9 cellular contexts compared by ENCODE assay signal in genomic region chr3:23325466-23326065, GRCh38.
DNase-seq lines count a peak whose midpoint lies in the region; ATAC-seq and TF ChIP-seq lines count a peak whose summit lies in the region.
"Had no signal": no experiment of that assay in that cellular context is flagged by ENCODE, and none has a peak within 500 bp of the region (broad histone marks: within the 10 kb centered on the region; RNA-seq: fewer than 3 reads in every experiment).

No MANE protein-coding gene starts in this region.

- peak; percentile 74 for DNase-seq in PC-3
- DNase-seq in SHP77 (lab: John Stamatoyannopoulos, UW) = no peak
- DNase-seq in spleen = no peak
- DNase-seq in superior temporal gyrus (ENCODE audit: extremely low spot score) = no peak
- DNase-seq: activated effector memory CD4-positive, alpha-beta T cell treated with anti-CD3 and anti-CD28 coated beads, Interleukin-2, amount 50 U/mL, for 16 hours had no signal

- CTCF ChIA-PET in PC-3 (lab: Charles Lee) = no interaction called here

- 72 to 82% (median 81%) methylated on average over 4 of the region's 4 CpGs for WGBS in spleen, 5 donors

- H3K4me1 ChIP-seq in PC-3 (ENCODE audit: insufficient read depth, low read length) (peaks cover 47% of the 10 kb centered on the region), skeletal muscle satellite cell (ENCODE audit: control insufficient read depth, insufficient read depth, low read length) (peaks cover 22% of the 10 kb centered on the region), spleen (peaks cover 8 to 46% (median 25%) of the 10 kb centered on the region in 6 donors)

- H3K36me3 ChIP-seq in PC-3 (ENCODE audit: low read depth, low read length) (no peaks in the 10 kb centered on the region), skeletal muscle satellite cell (ENCODE audit: insufficient read depth, low read length) (no peaks in the 10 kb centered on the region), spleen (no peaks in the 10 kb centered on the region)

- H2AFZ ChIP-seq in PC-3 (ENCODE audit: low read length) = no peak overlapping the region

- no peaks in the 10 kb centered on the region for H3F3A ChIP-seq in PC-3 (ENCODE audit: low read length, unreplicated experiment)

- no peak for TF ChIP-seq POLR2A in spleen (IDR thresholded peaks at IDR 0.05)

- TF ChIP-seq CTCF in PC-3 (conservative IDR thresholded peaks at IDR 0.05; ENCODE audit: low read depth, low read length) (no peak), spleen (IDR thresholded peaks at IDR 0.05 in 8 of 11, conservative IDR thresholded peaks at IDR 0.05 in 3 of 11) (no peak)

- POLR2A ChIA-PET in PC-3 (lab: Charles Lee; ENCODE audit: unreplicated experiment) = no interaction called here

- H3K79me2 ChIP-seq in PC-3 (ENCODE audit: low read length) = peaks cover 22% of the 10 kb centered on the region

- no TSS peak for BruUV-seq in PC-3 (replicated peaks; lab: Mats Ljungman, UMichigan)

- H3K27me3 ChIP-seq in PC-3 (ENCODE audit: low read length) (no peaks in the 10 kb centered on the region), skeletal muscle satellite cell (ENCODE audit: control insufficient read depth, insufficient read depth, low read length) (no peaks in the 10 kb centered on the region), spleen (replicated peaks in 1 of 7) (no peaks in the 10 kb centered on the region)

- peaks cover 5% of the 10 kb centered on the region; the same call in 1 of the 2 replicates for H4K20me1 ChIP-seq in PC-3 (ENCODE audit: low read length)

- peak overlapping the region; percentile 69 for H3K4me2 ChIP-seq in PC-3 (ENCODE audit: low read length)
- peak overlapping the region; percentile 72 for H3K4me2 ChIP-seq in skeletal muscle satellite cell (ENCODE audit: low read length)

- H3K9ac ChIP-seq in PC-3 (ENCODE audit: low read length) (no peak overlapping the region), skeletal muscle satellite cell (ENCODE audit: low read depth, low read length) (no peak overlapping the region)

- H3K4me3 ChIP-seq in PC-3 (ENCODE audit: low read length) (peak overlapping the region; percentile 31), skeletal muscle satellite cell (ENCODE audit: low read length) (peak overlapping the region; percentile 24), spleen (no peak overlapping the region)
- H3K4me3 ChIP-seq: K562 had no signal

- no peaks in the 10 kb centered on the region for H3K9me3 ChIP-seq in PC-3 (ENCODE audit: low read length)
- H3K9me3 ChIP-seq in skeletal muscle satellite cell (replicated peaks; ENCODE audit: low read length) = no peaks in the 10 kb centered on the region
- no peaks in the 10 kb centered on the region for H3K9me3 ChIP-seq in spleen

- intact Hi-C loops in PC-3 (cut with micrococcal nuclease) = loop anchor here (1.0 kb wide), 2 partner anchors 251 to 325 kb away; no protein-coding TSS in a partner anchor
- intact Hi-C loops in spleen (cut with DNase I; ENCODE audit: low total_unique reads) = no loop called here

- H3K27ac ChIP-seq in PC-3 (ENCODE audit: low read length) = peak overlapping the region; percentile 29
- no peak overlapping the region for H3K27ac ChIP-seq in spleen

- ATAC-seq in GM19035 (IDR thresholded peaks at IDR 0.05; ENCODE audit: unreplicated experiment) (peak; percentile 61), HG02678 (IDR thresholded peaks at IDR 0.05; ENCODE audit: unreplicated experiment) (peak; percentile 62), PC-3 (peak; percentile 64)
- ATAC-seq: K562 had no signal

- H3K9me2 ChIP-seq in PC-3 (replicated peaks; ENCODE audit: low read length) = no peaks in the 10 kb centered on the region

Comparison
In these comparisons a context has a peak if more than half of its experiments do, and no peak if none do; other contexts are left out.
1. H3K4me3 ChIP-seq: peak in PC-3 (single experiment) and skeletal muscle satellite cell (single experiment); none in spleen (0 of 8).
2. Peak in every context shown above with its lines, with median percentiles within 50 percentile points of each other: ATAC-seq.